21 cellular contexts compared by ENCODE assay signal in genomic region chr9:74711371-74711770, GRCh38.
DNase-seq lines count a peak whose midpoint lies in the region; TF ChIP-seq lines count a peak whose summit lies in the region.
"Had no signal": no experiment of that assay in that cellular context is flagged by ENCODE, and none has a peak within 500 bp of the region (broad histone marks: within the 10 kb centered on the region; RNA-seq: fewer than 3 reads in every experiment).

No MANE protein-coding gene starts in this region.

- H2AFZ ChIP-seq in osteoblast (ENCODE audit: low read length) = no peak overlapping the region
- H2AFZ ChIP-seq: GM23338 had no signal

- H4K20me1 ChIP-seq in osteoblast (ENCODE audit: insufficient read depth, low read length) = no peaks in the 10 kb centered on the region
- H4K20me1 ChIP-seq: BLaER1 had no signal

- H3K4me3 ChIP-seq in osteoblast (ENCODE audit: insufficient read depth, low read length) (no peak overlapping the region), uterus (no peak overlapping the region)
- H3K4me3 ChIP-seq: BLaER1, GM12878, GM23338 had no signal

- no peaks in the 10 kb centered on the region for H3K4me1 ChIP-seq in osteoblast (ENCODE audit: insufficient read depth, low read length)
- no peaks in the 10 kb centered on the region for H3K4me1 ChIP-seq in uterus
- H3K4me1 ChIP-seq: BLaER1, Caco-2 had no signal

- no peaks in the 10 kb centered on the region for H3K9me3 ChIP-seq in osteoblast (ENCODE audit: low read depth, low read length)
- H3K9me3 ChIP-seq in uterus = no peaks in the 10 kb centered on the region
- H3K9me3 ChIP-seq: BLaER1, Caco-2 had no signal

- H3K36me3 ChIP-seq in osteoblast (ENCODE audit: insufficient read depth, low read length) (no peaks in the 10 kb centered on the region), uterus (no peaks in the 10 kb centered on the region)
- H3K36me3 ChIP-seq: BLaER1 had no signal

- H3K27ac ChIP-seq in osteoblast (ENCODE audit: low read depth, low read length) = no peak overlapping the region
- no peak overlapping the region for H3K27ac ChIP-seq in uterus
- H3K27ac ChIP-seq: 22Rv1, BLaER1, C4-2B had no signal

- no peak for TF ChIP-seq CTCF in osteoblast (IDR thresholded peaks at IDR 0.05; ENCODE audit: extremely low read depth, low read depth, low read length)
- no peak for TF ChIP-seq CTCF in uterus (IDR thresholded peaks at IDR 0.05)

- intact Hi-C loops in uterus (cut with DNase I; ENCODE audit: low total_unique reads) = no loop called here

- no peak for TF ChIP-seq POLR2A in uterus (IDR thresholded peaks at IDR 0.05)

- H3K27me3 ChIP-seq in osteoblast (ENCODE audit: insufficient read depth, low read length) = no peaks in the 10 kb centered on the region
- H3K27me3 ChIP-seq in uterus = no peaks in the 10 kb centered on the region
- H3K27me3 ChIP-seq: BLaER1 had no signal

- DNase-seq in NCI-H524 (lab: John Stamatoyannopoulos, UW) = peak; percentile 6 to 69
- no peak for DNase-seq in NCI-H524 treated with DMSO at 0.1 percent for 48 hours (lab: John Stamatoyannopoulos, UW)
- DNase-seq in kidney tubule cell (ENCODE audit: low spot score) = peak; percentile 32
- DNase-seq in osteoblast (ENCODE audit: insufficient read length, low spot score, missing footprints) = peak; percentile 43
- no peak for DNase-seq in NCI-H187 (lab: John Stamatoyannopoulos, UW)
- no peak for DNase-seq in uterus
- no peak for DNase-seq in activated CD4-positive, alpha-beta T cell treated with anti-CD3 and anti-CD28 coated beads, Interleukin-2, amount 50 U/mL, for 1 hour
- DNase-seq in stimulated activated CD4-positive, alpha-beta T cell treated with anti-CD3 and anti-CD28 coated beads, Interleukin-4, amount 100 ng/mL, for 4 hours = no peak
- DNase-seq: Caco-2; CD4-positive, CD25-positive, alpha-beta regulatory T cell; CD8-positive, alpha-beta T cell; DMS 273 treated with DMSO at 0.1 percent for 48 hours; DMS79; EL; GDM1; H9 had no signal

- H3K4me2 ChIP-seq in osteoblast (ENCODE audit: insufficient read depth, low read length) = no peak overlapping the region
- H3K4me2 ChIP-seq: BLaER1, GM23338 had no signal

- no peaks in the 10 kb centered on the region for H3K79me2 ChIP-seq in osteoblast (ENCODE audit: insufficient read depth, low read length)

Comparison
In these comparisons a context has a peak if more than half of its experiments do, and no peak if none do; other contexts are left out.
1. DNase-seq: peak in NCI-H524 (2 of 2), kidney tubule cell (single experiment) and osteoblast (single experiment); none in NCI-H524 treated with DMSO at 0.1 percent for 48 hours (single experiment), NCI-H187 (0 of 2), uterus (0 of 2), activated CD4-positive, alpha-beta T cell treated with anti-CD3 and anti-CD28 coated beads, Interleukin-2, amount 50 U/mL, for 1 hour (single experiment) and stimulated activated CD4-positive, alpha-beta T cell treated with anti-CD3 and anti-CD28 coated beads, Interleukin-4, amount 100 ng/mL, for 4 hours (0 of 2).